1 cellular context compared by ENCODE assay signal in the genomic region with DNA sequence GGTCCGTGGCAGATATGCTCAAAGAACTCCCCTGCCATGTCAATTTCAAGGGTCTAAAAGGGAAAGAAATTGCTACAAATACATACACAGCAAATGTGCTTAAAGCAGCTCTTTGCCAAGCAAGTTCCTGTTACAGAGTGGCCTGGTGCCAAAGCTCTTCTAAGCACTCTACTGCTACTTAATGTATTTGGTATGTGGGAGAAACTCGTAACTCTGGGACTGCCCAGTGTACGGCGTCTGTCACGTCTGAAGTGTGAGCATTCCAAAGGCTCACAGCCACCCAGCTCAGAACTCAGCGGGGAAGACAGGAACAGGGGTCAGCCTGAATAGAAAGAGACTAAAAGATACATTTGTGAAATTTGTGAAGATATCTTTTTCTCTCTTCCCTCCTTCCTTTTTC.
TF ChIP-seq lines count a peak whose summit lies in the region.

No MANE protein-coding gene starts in this region.

TF ChIP-seq in GM12878, 131 proteins besides CTCF, POLR2A, EP300 and RAD21 (continued from another document):
- TF ChIP-seq, protein P1, sequence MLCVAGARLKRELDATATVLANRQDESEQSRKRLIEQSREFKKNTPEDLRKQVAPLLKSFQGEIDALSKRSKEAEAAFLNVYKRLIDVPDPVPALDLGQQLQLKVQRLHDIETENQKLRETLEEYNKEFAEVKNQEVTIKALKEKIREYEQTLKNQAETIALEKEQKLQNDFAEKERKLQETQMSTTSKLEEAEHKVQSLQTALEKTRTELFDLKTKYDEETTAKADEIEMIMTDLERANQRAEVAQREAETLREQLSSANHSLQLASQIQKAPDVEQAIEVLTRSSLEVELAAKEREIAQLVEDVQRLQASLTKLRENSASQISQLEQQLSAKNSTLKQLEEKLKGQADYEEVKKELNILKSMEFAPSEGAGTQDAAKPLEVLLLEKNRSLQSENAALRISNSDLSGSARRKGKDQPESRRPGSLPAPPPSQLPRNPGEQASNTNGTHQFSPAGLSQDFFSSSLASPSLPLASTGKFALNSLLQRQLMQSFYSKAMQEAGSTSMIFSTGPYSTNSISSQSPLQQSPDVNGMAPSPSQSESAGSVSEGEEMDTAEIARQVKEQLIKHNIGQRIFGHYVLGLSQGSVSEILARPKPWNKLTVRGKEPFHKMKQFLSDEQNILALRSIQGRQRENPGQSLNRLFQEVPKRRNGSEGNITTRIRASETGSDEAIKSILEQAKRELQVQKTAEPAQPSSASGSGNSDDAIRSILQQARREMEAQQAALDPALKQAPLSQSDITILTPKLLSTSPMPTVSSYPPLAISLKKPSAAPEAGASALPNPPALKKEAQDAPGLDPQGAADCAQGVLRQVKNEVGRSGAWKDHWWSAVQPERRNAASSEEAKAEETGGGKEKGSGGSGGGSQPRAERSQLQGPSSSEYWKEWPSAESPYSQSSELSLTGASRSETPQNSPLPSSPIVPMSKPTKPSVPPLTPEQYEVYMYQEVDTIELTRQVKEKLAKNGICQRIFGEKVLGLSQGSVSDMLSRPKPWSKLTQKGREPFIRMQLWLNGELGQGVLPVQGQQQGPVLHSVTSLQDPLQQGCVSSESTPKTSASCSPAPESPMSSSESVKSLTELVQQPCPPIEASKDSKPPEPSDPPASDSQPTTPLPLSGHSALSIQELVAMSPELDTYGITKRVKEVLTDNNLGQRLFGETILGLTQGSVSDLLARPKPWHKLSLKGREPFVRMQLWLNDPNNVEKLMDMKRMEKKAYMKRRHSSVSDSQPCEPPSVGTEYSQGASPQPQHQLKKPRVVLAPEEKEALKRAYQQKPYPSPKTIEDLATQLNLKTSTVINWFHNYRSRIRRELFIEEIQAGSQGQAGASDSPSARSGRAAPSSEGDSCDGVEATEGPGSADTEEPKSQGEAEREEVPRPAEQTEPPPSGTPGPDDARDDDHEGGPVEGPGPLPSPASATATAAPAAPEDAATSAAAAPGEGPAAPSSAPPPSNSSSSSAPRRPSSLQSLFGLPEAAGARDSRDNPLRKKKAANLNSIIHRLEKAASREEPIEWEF (IDR thresholded peaks at IDR 0.05; ENCODE audit: insufficient replicate concordance, low read depth, low read length), result no peak
- TF ChIP-seq IKZF2 (IDR thresholded peaks at IDR 0.05) (no peak), KLF5 (IDR thresholded peaks at IDR 0.05; ENCODE audit: partially characterized antibody) (no peak), GABPA (IDR thresholded peaks at IDR 0.05; ENCODE audit: low read depth) (no peak)
- TF ChIP-seq, protein P2, sequence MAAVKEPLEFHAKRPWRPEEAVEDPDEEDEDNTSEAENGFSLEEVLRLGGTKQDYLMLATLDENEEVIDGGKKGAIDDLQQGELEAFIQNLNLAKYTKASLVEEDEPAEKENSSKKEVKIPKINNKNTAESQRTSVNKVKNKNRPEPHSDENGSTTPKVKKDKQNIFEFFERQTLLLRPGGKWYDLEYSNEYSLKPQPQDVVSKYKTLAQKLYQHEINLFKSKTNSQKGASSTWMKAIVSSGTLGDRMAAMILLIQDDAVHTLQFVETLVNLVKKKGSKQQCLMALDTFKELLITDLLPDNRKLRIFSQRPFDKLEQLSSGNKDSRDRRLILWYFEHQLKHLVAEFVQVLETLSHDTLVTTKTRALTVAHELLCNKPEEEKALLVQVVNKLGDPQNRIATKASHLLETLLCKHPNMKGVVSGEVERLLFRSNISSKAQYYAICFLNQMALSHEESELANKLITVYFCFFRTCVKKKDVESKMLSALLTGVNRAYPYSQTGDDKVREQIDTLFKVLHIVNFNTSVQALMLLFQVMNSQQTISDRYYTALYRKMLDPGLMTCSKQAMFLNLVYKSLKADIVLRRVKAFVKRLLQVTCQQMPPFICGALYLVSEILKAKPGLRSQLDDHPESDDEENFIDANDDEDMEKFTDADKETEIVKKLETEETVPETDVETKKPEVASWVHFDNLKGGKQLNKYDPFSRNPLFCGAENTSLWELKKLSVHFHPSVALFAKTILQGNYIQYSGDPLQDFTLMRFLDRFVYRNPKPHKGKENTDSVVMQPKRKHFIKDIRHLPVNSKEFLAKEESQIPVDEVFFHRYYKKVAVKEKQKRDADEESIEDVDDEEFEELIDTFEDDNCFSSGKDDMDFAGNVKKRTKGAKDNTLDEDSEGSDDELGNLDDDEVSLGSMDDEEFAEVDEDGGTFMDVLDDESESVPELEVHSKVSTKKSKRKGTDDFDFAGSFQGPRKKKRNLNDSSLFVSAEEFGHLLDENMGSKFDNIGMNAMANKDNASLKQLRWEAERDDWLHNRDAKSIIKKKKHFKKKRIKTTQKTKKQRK (IDR thresholded peaks at IDR 0.05; ENCODE audit: low read depth, low read length), result no peak
